Comparison of ENCODE assay signal across 8 cellular contexts in the genomic region with DNA sequence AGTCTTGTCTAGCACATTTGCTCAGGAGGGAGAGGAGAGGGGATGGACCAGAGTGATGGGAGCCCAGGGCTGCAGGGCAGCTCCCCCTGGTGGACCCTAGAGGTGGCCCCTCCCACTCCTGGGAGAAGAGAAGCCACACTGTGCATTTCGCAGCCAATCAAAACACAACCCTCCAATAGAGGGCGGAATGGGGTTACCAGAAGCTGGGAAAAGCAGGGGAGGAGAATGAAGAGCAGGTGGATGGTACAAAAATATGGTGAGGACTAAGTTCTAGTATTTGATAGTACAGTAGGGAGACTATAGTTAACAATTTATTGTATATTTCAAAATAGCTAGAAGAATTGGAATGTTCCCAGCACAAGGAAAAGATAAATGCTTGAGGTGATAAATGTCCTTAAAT. TPM values are rescaled to one million over a fixed set of nuclear protein-coding genes. Genes with fewer than 3 reads are reported as not detected.
DNase-seq lines count a peak whose midpoint lies in the region; ATAC-seq and TF ChIP-seq lines count a peak whose summit lies in the region.

No MANE protein-coding gene starts in this region.

- no peak overlapping the region for H2AFZ ChIP-seq in parathyroid adenoma

- CTCF ChIA-PET in CD4-positive, alpha-beta memory T cell (lab: Charles Lee; ENCODE audit: partially characterized antibody), result interaction anchor here (0.8 to 10.5 kb wide), 20 partner anchors 12 to 284 kb away, joined by 3 to 209 read pairs (median 5); a partner anchor contains a TSS

- peak overlapping the region; percentile 0 to 95 (median 44) for H3K27ac Mint-ChIP-seq in CD4-positive, alpha-beta memory T cell

- H3K79me2 ChIP-seq in parathyroid adenoma, result no peaks in the 10 kb centered on the region

- H3K4me2 ChIP-seq in parathyroid adenoma (ENCODE audit: low read length), result no peak overlapping the region

- ATAC-seq in GM19468 (IDR thresholded peaks at IDR 0.05; ENCODE audit: extremely low read depth, unreplicated experiment) (peak; percentile 60), HG03196 (IDR thresholded peaks at IDR 0.05; ENCODE audit: unreplicated experiment) (no peak)

- H3K9me3 ChIP-seq in CD4-positive, alpha-beta memory T cell (ENCODE audit: control insufficient read depth in 1 of 2, low read length in 2 of 2), result no peaks in the 10 kb centered on the region
- no peaks in the 10 kb centered on the region for H3K9me3 ChIP-seq in parathyroid adenoma (ENCODE audit: control insufficient read depth, low read length)

- H3K27me3 ChIP-seq in CD4-positive, alpha-beta memory T cell (ENCODE audit: insufficient read depth, low read length), result no peaks in the 10 kb centered on the region
- no peaks in the 10 kb centered on the region for H3K27me3 ChIP-seq in parathyroid adenoma (ENCODE audit: control insufficient read depth, insufficient read depth, low read length)

- peaks cover 24 to 52% of the 10 kb centered on the region in 2 donors for H3K36me3 Mint-ChIP-seq in CD4-positive, alpha-beta memory T cell

- H3K9ac ChIP-seq in parathyroid adenoma, result no peak overlapping the region

- POLR2A ChIA-PET in CD4-positive, alpha-beta memory T cell (lab: Charles Lee; ENCODE audit: partially characterized antibody), result interaction anchor here (1.0 to 3.1 kb wide), 4 partner anchors 17 to 75 kb away, joined by 3 to 14 read pairs (median 4); a partner anchor contains a TSS

- peaks cover 13 to 24% (median 14%) of the 10 kb centered on the region in 4 donors for H3K4me1 Mint-ChIP-seq in CD4-positive, alpha-beta memory T cell

- H3K4me3 Mint-ChIP-seq in CD4-positive, alpha-beta memory T cell, result no peak overlapping the region

- no peak overlapping the region for H3K4me3 ChIP-seq in CD4-positive, alpha-beta memory T cell (ENCODE audit: low read length in 2 of 2)
- H3K4me3 ChIP-seq in parathyroid adenoma (ENCODE audit: low read depth, low read length), result no peak overlapping the region

- peak; percentile 20 to 68 (median 58) for DNase-seq in CD4-positive, alpha-beta memory T cell
- DNase-seq in RPMI8226, result peak; percentile 63
- DNase-seq in activated naive CD4-positive, alpha-beta T cell treated with Interleukin-2 at 50 U/mL for 16 hours, result peak; percentile 60
- peak; percentile 67 for DNase-seq in glomerular visceral epithelial cell (ENCODE audit: extremely low spot score)

- H3K27me3 Mint-ChIP-seq in CD4-positive, alpha-beta memory T cell, result no peaks in the 10 kb centered on the region

- H3K36me3 ChIP-seq in CD4-positive, alpha-beta memory T cell (ENCODE audit: insufficient read depth, low read length), result peaks cover 23% of the 10 kb centered on the region
- no peaks in the 10 kb centered on the region for H3K36me3 ChIP-seq in parathyroid adenoma (ENCODE audit: control insufficient read depth, insufficient read depth, low read length)

- intact Hi-C loops in CD4-positive, alpha-beta memory T cell (cut with micrococcal nuclease), result loop anchor here (1.0 to 2.0 kb wide), 2 partner anchors 26 to 75 kb away; no protein-coding TSS in a partner anchor

- TF ChIP-seq CTCF in LNCAP (IDR thresholded peaks at IDR 0.05), result peak; percentile 73
- TF ChIP-seq CTCF in parathyroid adenoma (IDR thresholded peaks at IDR 0.05), result peak; percentile 97

- peaks cover 25% of the 10 kb centered on the region for H3K4me1 ChIP-seq in CD4-positive, alpha-beta memory T cell (ENCODE audit: insufficient read depth, low read length)
- H3K4me1 ChIP-seq in parathyroid adenoma, result peaks cover 8% of the 10 kb centered on the region

- no peaks in the 10 kb centered on the region for H3K9me3 Mint-ChIP-seq in CD4-positive, alpha-beta memory T cell

- H3K27ac ChIP-seq in CD4-positive, alpha-beta memory T cell (ENCODE audit: low read depth, low read length), result no peak overlapping the region
- no peak overlapping the region for H3K27ac ChIP-seq in parathyroid adenoma

RNA-seq across cellular contexts. Expression of a gene that starts 23.6 kb away (rescaled TPM):
- total RNA-seq in CD4-positive, alpha-beta memory T cell, result 10 to 100 TPM in 1 of 2 experiments, 1 to 10 TPM in 1; 9.3 to 12.6 TPM
- 1 to 10 TPM in 1 of 2 donors, under 1 TPM in 1; 0.59 to 1.8 TPM for polyA plus RNA-seq in CD4-positive, alpha-beta memory T cell

RNA-seq across cellular contexts. Expression of a gene that starts 27.8 kb away (rescaled TPM):
- total RNA-seq in CD4-positive, alpha-beta memory T cell, result 10 to 100 TPM; 26.1 to 28.0 TPM
- polyA plus RNA-seq in CD4-positive, alpha-beta memory T cell, result 10 to 100 TPM; 17.9 to 32.0 TPM

RNA-seq across cellular contexts. Expression of a gene that starts 41.3 kb away (rescaled TPM):
- total RNA-seq in CD4-positive, alpha-beta memory T cell, result not detected
- not detected for polyA plus RNA-seq in CD4-positive, alpha-beta memory T cell
